Comparison of ENCODE assay signal across 8 cellular contexts in genomic region chr16:67968440-67969285, GRCh38.
DNase-seq lines count a peak whose midpoint lies in the region; ATAC-seq and TF ChIP-seq lines count a peak whose summit lies in the region.

SLC12A4 (minus strand) TSS chr16:67968637; CDS start chr16:67968553, 84 bp downstream.

- DNase-seq in ACHN: peak; percentile 95
- peak; percentile 88 for DNase-seq in activated T-cell treated with anti-CD3 and anti-CD28 coated beads, Interleukin-2, amount 50 U/mL, for 1 hour
- peak; percentile 88 to 91 for DNase-seq in erythroblast (lab: John Stamatoyannopoulos, UW)
- peak; percentile 63 to 66 for DNase-seq in stimulated activated CD8-positive, alpha-beta memory T cell treated with anti-CD3 and anti-CD28 coated beads, Interleukin-7, amount 100 ng/mL, for 1 hour (ENCODE audit: low read depth in 2 of 2)

- peak; percentile 74 for TF ChIP-seq POLR2A in GM18951 (IDR thresholded peaks at IDR 0.05; ENCODE audit: extremely low read depth, insufficient read depth, insufficient read length)
- TF ChIP-seq POLR2A in erythroblast (IDR thresholded peaks at IDR 0.05; ENCODE audit: low read length): peak; percentile 49

- peak within 1 kb of the TSS; percentile 83 for H3K4me3 ChIP-seq in OCI-LY3 (ENCODE audit: low read length)
- peak within 1 kb of the TSS; percentile 63 for H3K4me3 ChIP-seq in mucosa of stomach (ENCODE audit: low read length)

- no peak for TF ChIP-seq CTCF in OCI-LY3 (IDR thresholded peaks at IDR 0.05; ENCODE audit: low read depth, low read length)

- H3K27ac ChIP-seq in OCI-LY3 (ENCODE audit: low read length): peak within 1 kb of the TSS; percentile 33

- H3K4me2 ChIP-seq in OCI-LY3 (ENCODE audit: low read length): peak within 1 kb of the TSS; percentile 86

- H3K4me1 ChIP-seq in OCI-LY3 (ENCODE audit: low read length) (peaks cover 12% of the 10 kb centered on the region; the same call in 1 of the 2 replicates), mucosa of stomach (ENCODE audit: control insufficient read depth, insufficient read depth, low read length) (peaks cover 20% of the 10 kb centered on the region)

- no peaks in the 10 kb centered on the region for H3K27me3 ChIP-seq in OCI-LY3 (ENCODE audit: low read depth, low read length)
- H3K27me3 ChIP-seq in mucosa of stomach (ENCODE audit: control insufficient read depth, insufficient read depth, low read length): peaks cover 8% of the 10 kb centered on the region

- H3K9me3 ChIP-seq in OCI-LY3 (ENCODE audit: insufficient read depth, low read length): no peaks in the 10 kb centered on the region
- H3K9me3 ChIP-seq in mucosa of stomach (ENCODE audit: control insufficient read depth, low read length): no peaks in the 10 kb centered on the region

- ATAC-seq in HG03159 (IDR thresholded peaks at IDR 0.05; ENCODE audit: unreplicated experiment): peak; percentile 71

- H3K9ac ChIP-seq in OCI-LY3 (ENCODE audit: low read length): peak within 1 kb of the TSS; percentile 77
- H3K9ac ChIP-seq in mucosa of stomach (ENCODE audit: low read length): peak within 1 kb of the TSS; percentile 84

- peaks cover 2% of the 10 kb centered on the region for H3K36me3 ChIP-seq in OCI-LY3 (replicated peaks; ENCODE audit: low read depth, low read length)
- H3K36me3 ChIP-seq in mucosa of stomach (ENCODE audit: control insufficient read depth, insufficient read depth, low read length): no peaks in the 10 kb centered on the region

- peak within 1 kb of the TSS; percentile 69; the same call in 1 of the 2 replicates for H2AFZ ChIP-seq in OCI-LY3 (ENCODE audit: low read depth, low read length)

- peaks cover 14% of the 10 kb centered on the region for H3K79me2 ChIP-seq in OCI-LY3 (ENCODE audit: low read length)

- in situ Hi-C loops in ACHN (cut with HindIII; ENCODE audit: low pct_ligation_motif_present, low pct_unique_long_range_greater_than_20kb, low sequenced_read_pairs) (no loop called here), GM18951 (cut with MboI; ENCODE audit: low sequenced_read_pairs, unreplicated experiment) (no loop called here)

- peaks cover 20% of the 10 kb centered on the region for H4K20me1 ChIP-seq in OCI-LY3 (ENCODE audit: insufficient read depth, low read length)

Comparison
In these comparisons a context has a peak if more than half of its experiments do, and no peak if none do; other contexts are left out.
1. Peak in every context shown above with its lines: DNase-seq, ATAC-seq, H3K4me3 ChIP-seq and H3K27ac ChIP-seq.